Comparison of ENCODE assay signal across 18 cellular contexts in the genomic region with DNA sequence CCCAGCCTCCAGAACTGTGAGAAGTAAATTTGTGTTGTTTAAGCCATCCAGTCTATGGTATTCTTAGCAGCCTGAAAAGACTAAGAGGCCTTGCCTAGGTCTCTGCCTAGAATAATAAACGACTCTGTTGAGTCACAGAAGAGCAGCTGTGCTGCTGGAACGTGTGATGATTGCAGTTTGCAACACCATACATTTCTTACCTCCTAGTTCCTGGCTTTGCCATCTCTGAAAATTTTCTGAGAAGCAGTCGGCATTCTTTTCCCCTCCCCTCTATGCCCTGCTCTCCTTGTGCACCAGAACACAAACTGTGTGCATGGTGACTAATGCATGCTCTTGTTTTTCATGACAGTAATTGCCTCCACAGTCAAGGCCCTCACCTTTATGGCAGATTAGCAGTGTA.
DNase-seq lines count a peak whose midpoint lies in the region; ATAC-seq lines count a peak whose summit lies in the region.
"Had no signal": no experiment of that assay in that cellular context is flagged by ENCODE, and none has a peak within 500 bp of the region (broad histone marks: within the 10 kb centered on the region; RNA-seq: fewer than 3 reads in every experiment).

No MANE protein-coding gene starts in this region.

- H3K27ac ChIP-seq in SJCRH30 (peak overlapping the region; percentile 62), Karpas-422 (ENCODE audit: low read length) (no peak overlapping the region)
- H3K27ac ChIP-seq: HL-60, SK-N-MC had no signal

- no peak overlapping the region for H3K4me2 ChIP-seq in Karpas-422 (ENCODE audit: low read depth, low read length, poor library complexity, severe bottlenecking)

- peak; percentile 17 for DNase-seq in HT1080 (ENCODE audit: low read depth)
- peak; percentile 56 to 69 for DNase-seq in SJCRH30
- no peak for DNase-seq in left ventricle myocardium superior
- peak; percentile 16 for DNase-seq in pons (ENCODE audit: low spot score)
- no peak for DNase-seq in Karpas-422
- DNase-seq: CD4-positive, CD25-positive, alpha-beta regulatory T cell; COR-L47; DND-41; KG1; NCI-H146; NCI-H2029 treated with DMSO at 0.1 percent for 48 hours; OCI-M1; SW 1271 had no signal

- H3K4me1 ChIP-seq in SJCRH30 (peaks cover 24% of the 10 kb centered on the region), Karpas-422 (ENCODE audit: low read length) (no peaks in the 10 kb centered on the region)

- no peaks in the 10 kb centered on the region for H3K36me3 ChIP-seq in SJCRH30
- H3K36me3 ChIP-seq in Karpas-422 (ENCODE audit: insufficient read depth, low read length) = no peaks in the 10 kb centered on the region

- no peaks in the 10 kb centered on the region for H4K20me1 ChIP-seq in Karpas-422 (ENCODE audit: insufficient read depth, low read depth, low read length)

- intact Hi-C loops in left ventricle myocardium superior (cut with micrococcal nuclease) = no loop called here

- H3K27me3 ChIP-seq in SJCRH30 (no peaks in the 10 kb centered on the region), Karpas-422 (ENCODE audit: low read length) (no peaks in the 10 kb centered on the region)

- no peaks in the 10 kb centered on the region for H3K9me2 ChIP-seq in Karpas-422 (replicated peaks; ENCODE audit: insufficient read depth, low read length)

- ATAC-seq in left ventricle myocardium superior (peak; percentile 87), HG02610 (IDR thresholded peaks at IDR 0.05; ENCODE audit: unreplicated experiment) (no peak), HG03159 (IDR thresholded peaks at IDR 0.05; ENCODE audit: unreplicated experiment) (no peak)
- ATAC-seq: GM12878 had no signal

- H2AFZ ChIP-seq in Karpas-422 (ENCODE audit: low read length) = no peak overlapping the region

- no peaks in the 10 kb centered on the region for H3K79me2 ChIP-seq in Karpas-422 (ENCODE audit: low read length)

- no peak overlapping the region for H3K4me3 ChIP-seq in SJCRH30
- no peak overlapping the region for H3K4me3 ChIP-seq in Karpas-422 (ENCODE audit: low read length)
- H3K4me3 ChIP-seq: GM12878, SK-N-MC had no signal

- H3K9ac ChIP-seq in Karpas-422 (ENCODE audit: low read length) = no peak overlapping the region

- H3K9me3 ChIP-seq in SJCRH30 (replicated peaks) (no peaks in the 10 kb centered on the region), Karpas-422 (ENCODE audit: low read length) (no peaks in the 10 kb centered on the region)

Comparison
In these comparisons a context has a peak if more than half of its experiments do, and no peak if none do; other contexts are left out.
1. DNase-seq: peak in HT1080 (single experiment), SJCRH30 (2 of 2) and pons (single experiment); none in left ventricle myocardium superior (single experiment) and Karpas-422 (single experiment).